ENCODE assay signal across 8 cellular contexts in the genomic region with DNA sequence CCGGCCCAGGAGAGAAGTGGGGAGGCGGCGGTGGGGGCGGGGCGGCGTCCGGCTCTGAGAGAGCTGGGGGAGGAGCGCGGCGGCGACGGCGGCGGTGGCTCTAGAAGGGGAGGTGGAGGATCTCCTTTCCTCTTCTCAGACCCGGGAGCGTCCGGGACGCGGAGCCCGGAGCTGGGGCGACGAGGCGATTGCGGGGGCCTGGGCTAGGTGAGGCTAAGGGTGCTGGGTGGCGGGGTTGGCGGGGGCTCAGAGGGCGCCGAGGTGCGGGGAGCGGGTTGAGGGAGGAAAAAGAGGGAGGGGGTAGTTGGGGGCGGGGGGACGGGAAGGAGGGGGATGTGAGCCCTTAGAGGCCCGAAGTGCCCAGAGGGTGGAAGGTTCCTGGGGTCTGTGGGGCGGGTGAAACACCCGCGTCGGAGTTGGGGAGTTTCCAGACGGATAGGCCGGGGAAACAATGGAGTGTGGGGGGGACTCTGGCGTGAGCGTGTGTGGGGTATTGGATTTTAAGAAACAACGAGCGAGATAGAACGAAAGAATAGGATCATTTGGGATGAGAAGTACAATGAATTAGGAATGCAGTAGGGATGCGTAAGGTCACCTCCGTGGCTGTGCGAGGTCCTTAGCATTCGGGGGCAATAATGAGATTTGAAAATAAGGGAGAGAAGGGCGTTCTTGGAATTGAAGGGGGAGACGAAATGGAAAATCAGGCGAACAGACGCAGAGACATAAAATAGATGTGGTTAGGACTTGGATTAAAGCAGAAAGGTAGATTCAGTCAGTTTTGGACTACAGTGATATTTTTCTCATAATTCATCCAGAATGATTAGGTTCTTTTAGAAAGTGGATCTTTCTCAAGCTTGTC. TPM values are rescaled to one million over a fixed set of nuclear protein-coding genes. Genes with fewer than 3 reads are reported as not detected.
DNase-seq lines count a peak whose midpoint lies in the region; ATAC-seq and TF ChIP-seq lines count a peak whose summit lies in the region.

A gene (plus strand): TSS at position 82 of the 859 bp plus-strand sequence. CDS start 93,551 bp downstream, outside the sequence.

- peaks cover under 1% of the 10 kb centered on the region for H3K36me3 Mint-ChIP-seq in mesothelial cell of epicardium

- H3K9me3 ChIP-seq in Panc1 (ENCODE audit: control insufficient read depth, insufficient read depth, low read depth, low read length): no peaks in the 10 kb centered on the region
- H3K9me3 ChIP-seq in ectodermal cell (ENCODE audit: control insufficient read depth, low read length): no peaks in the 10 kb centered on the region
- no peaks in the 10 kb centered on the region for H3K9me3 ChIP-seq in upper lobe of right lung

- CTCF ChIA-PET in Panc1 (lab: Charles Lee): interaction anchor here (1.7 to 2.0 kb wide), 2 partner anchors 9 to 146 kb away, joined by 7 to 11 read pairs; no protein-coding TSS in a partner anchor

- no peak for TF ChIP-seq CTCF in AG10803 (conservative IDR thresholded peaks at IDR 0.05; ENCODE audit: low read length)
- no peak for TF ChIP-seq CTCF in Panc1 (IDR thresholded peaks at IDR 0.05)
- no peak for TF ChIP-seq CTCF in mesothelial cell of epicardium (IDR thresholded peaks at IDR 0.05; ENCODE audit: unreplicated experiment)
- no peak for TF ChIP-seq CTCF in upper lobe of right lung (IDR thresholded peaks at IDR 0.05)

- H3K27me3 Mint-ChIP-seq in mesothelial cell of epicardium (ENCODE audit: low read depth): no peaks in the 10 kb centered on the region

- POLR2A ChIA-PET in Panc1 (lab: Charles Lee): interaction anchor here (0.6 to 1.2 kb wide), 7 partner anchors 21 to 146 kb away, joined by 4 to 9 read pairs (median 5); a partner anchor contains a TSS

- DNase-seq in AG10803 (ENCODE audit: low read depth) (no peak), Panc1 (ENCODE audit: low read depth, low spot score) (no peak), mesothelial cell of epicardium (ENCODE audit: low spot score in 2 of 2, unreplicated experiment in 2 of 2) (no peak), upper lobe of right lung (peak; percentile 97), posterior cingulate gyrus (no peak), GF-D8 (lab: John Stamatoyannopoulos, UW) (no peak)

- BruUV-seq in Panc1 (replicated peaks; lab: Mats Ljungman, UMichigan): TSS peak; percentile 86

- H3K36me3 ChIP-seq in Panc1 (ENCODE audit: control insufficient read depth, insufficient read depth, low read length) (no peaks in the 10 kb centered on the region; the same call in 1 of the 2 replicates), ectodermal cell (ENCODE audit: control insufficient read depth, insufficient read depth, low read length) (no peaks in the 10 kb centered on the region), upper lobe of right lung (no peaks in the 10 kb centered on the region)

- in situ Hi-C loops in GM18951 (cut with MboI; ENCODE audit: low sequenced_read_pairs, unreplicated experiment): no loop called here
- in situ Hi-C loops in Panc1 (cut with HindIII; ENCODE audit: low pct_unique_long_range_greater_than_20kb, low sequenced_read_pairs): loop anchor here (25.0 kb wide), 1 partner anchor 145 kb away; no protein-coding TSS in a partner anchor

- TF ChIP-seq POLR2A in GM18951 (IDR thresholded peaks at IDR 0.05; ENCODE audit: extremely low read depth, insufficient read depth, insufficient read length): peak; percentile 79

- no peaks in the 10 kb centered on the region for H3K27me3 ChIP-seq in Panc1 (ENCODE audit: control insufficient read depth, insufficient read depth, low read length)
- no peaks in the 10 kb centered on the region for H3K27me3 ChIP-seq in ectodermal cell (ENCODE audit: control insufficient read depth, insufficient read depth, low read length, poor library complexity, severe bottlenecking)
- no peaks in the 10 kb centered on the region for H3K27me3 ChIP-seq in upper lobe of right lung

- ATAC-seq in Panc1 (peak; percentile 14), upper lobe of right lung (peak; percentile 1)

- H3K4me1 Mint-ChIP-seq in mesothelial cell of epicardium: peaks cover 28% of the 10 kb centered on the region

- intact Hi-C loops in Panc1 (cut with micrococcal nuclease; ENCODE audit: unreplicated experiment): no loop called here
- intact Hi-C loops in upper lobe of right lung (cut with DNase I): no loop called here
- intact Hi-C loops in posterior cingulate gyrus (cut with DNase I): loop anchor here (1.0 kb wide), 1 partner anchor 20 kb away; no protein-coding TSS in a partner anchor

- H3K27ac ChIP-seq in Panc1 (ENCODE audit: low read length): peak within 1 kb of the TSS; percentile 92
- H3K27ac ChIP-seq in ectodermal cell (ENCODE audit: insufficient read depth, low read depth, low read length, poor library complexity, severe bottlenecking): peak within 1 kb of the TSS; percentile 97
- H3K27ac ChIP-seq in upper lobe of right lung: peak within 1 kb of the TSS; percentile 91

- peak within 1 kb of the TSS; percentile 87 for H3K4me3 Mint-ChIP-seq in mesothelial cell of epicardium

- 1% methylated on average over 45 to 52 of the region's 52 CpGs for WGBS in ectodermal cell, 2 experiments

- peaks cover 18% of the 10 kb centered on the region for H3K4me1 ChIP-seq in Panc1 (ENCODE audit: control insufficient read depth, insufficient read depth, low read length)
- H3K4me1 ChIP-seq in ectodermal cell (ENCODE audit: control insufficient read depth, insufficient read depth, low read length): no peaks in the 10 kb centered on the region
- peaks cover 24% of the 10 kb centered on the region for H3K4me1 ChIP-seq in upper lobe of right lung

- H3K27ac Mint-ChIP-seq in mesothelial cell of epicardium: peak within 1 kb of the TSS; percentile 99

- no peaks in the 10 kb centered on the region for H3K9me3 Mint-ChIP-seq in mesothelial cell of epicardium

- peak within 1 kb of the TSS; percentile 84 for H3K4me3 ChIP-seq in AG10803 (ENCODE audit: low read length)
- H3K4me3 ChIP-seq in Panc1 (ENCODE audit: low read depth in 2 of 2, low read length in 2 of 2): peak within 1 kb of the TSS; percentile 78 to 82
- peak within 1 kb of the TSS; percentile 62 for H3K4me3 ChIP-seq in ectodermal cell (ENCODE audit: insufficient read depth, low read depth, low read length)
- peak within 1 kb of the TSS; percentile 86 for H3K4me3 ChIP-seq in upper lobe of right lung

RNA-seq across cellular contexts. Expression of the gene that starts here (rescaled TPM):
- 56.3 TPM for total RNA-seq in Panc1 (2021; ENCODE audit: unreplicated experiment)
- polyA plus RNA-seq in Panc1 (2012; ENCODE audit: insufficient read length): 36.5 TPM
- 56.6 TPM for polyA plus RNA-seq in ectodermal cell (2013, experiment 1 of 4)
- 56.0 TPM for polyA plus RNA-seq in ectodermal cell (2013, experiment 2 of 4)
- polyA plus RNA-seq in ectodermal cell (2013, experiment 3 of 4): 43.2 TPM
- 49.4 TPM for polyA plus RNA-seq in ectodermal cell (2013, experiment 4 of 4)
- 68.3 to 71.2 TPM (median 69.0 TPM) in 3 replicates for total RNA-seq in mesothelial cell of epicardium
- total RNA-seq in upper lobe of right lung: 12.6 TPM
